Comparison of ENCODE assay signal across 10 cellular contexts in genomic region chr6:16334671-16335070, GRCh38.
DNase-seq lines count a peak whose midpoint lies in the region; ATAC-seq, FAIRE-seq and TF ChIP-seq lines count a peak whose summit lies in the region.
"Had no signal": no experiment of that assay in that cellular context is flagged by ENCODE, and none has a peak within 500 bp of the region (broad histone marks: within the 10 kb centered on the region; RNA-seq: fewer than 3 reads in every experiment).

No MANE protein-coding gene starts in this region.

- no peak for TF ChIP-seq CTCF in gastroesophageal sphincter (IDR thresholded peaks at IDR 0.05)

- no peaks in the 10 kb centered on the region for H3K27me3 Mint-ChIP-seq in T-helper 17 cell

- no peaks in the 10 kb centered on the region for H3K27me3 ChIP-seq in gastroesophageal sphincter

- ATAC-seq in T-helper 17 cell (no peak), gastroesophageal sphincter (peak; percentile 68)

- no peak overlapping the region for H3K27ac ChIP-seq in gastroesophageal sphincter
- peak overlapping the region in 20 of 21 experiments; percentile 9 to 83 (median 58) for H3K27ac ChIP-seq in skin epidermis
- H3K27ac ChIP-seq: KMS-11 had no signal

- H3K4me3 ChIP-seq in gastroesophageal sphincter (no peak overlapping the region), skin epidermis (no peak overlapping the region)

- FAIRE-seq in H54 (lab: Jason Lieb, UNC): peak; percentile 58

- no peak for TF ChIP-seq EP300 in gastroesophageal sphincter (IDR thresholded peaks at IDR 0.05)

- H3K4me1 ChIP-seq in gastroesophageal sphincter: peaks cover 4 to 85% (median 35%) of the 10 kb centered on the region in 3 donors

- H3K36me3 ChIP-seq in gastroesophageal sphincter: no peaks in the 10 kb centered on the region

- H3K4me3 Mint-ChIP-seq in T-helper 17 cell: no peak overlapping the region

- H3K36me3 Mint-ChIP-seq in T-helper 17 cell (ENCODE audit: low read depth): peaks cover 2% of the 10 kb centered on the region

- no peak for DNase-seq in H54 (ENCODE audit: insufficient read length, low spot score)
- no peak for DNase-seq in T-helper 17 cell
- no peak for DNase-seq in NCI-H69 (lab: John Stamatoyannopoulos, UW)
- no peak for DNase-seq in SW480 (ENCODE audit: low spot score)
- DNase-seq in NCI-H510A (lab: John Stamatoyannopoulos, UW): no peak
- no peak for DNase-seq in activated gamma-delta T cell (lab: John Stamatoyannopoulos, UW)
- DNase-seq: activated CD4-positive, alpha-beta T cell treated with anti-CD3 and anti-CD28 coated beads for 48 hours had no signal

- no peak for TF ChIP-seq POLR2A in H54 (IDR thresholded peaks at IDR 0.05; ENCODE audit: low read depth, low read length)
- TF ChIP-seq POLR2A in gastroesophageal sphincter (IDR thresholded peaks at IDR 0.05): no peak

- WGBS in gastroesophageal sphincter (ENCODE audit: low coverage in 1 of 2), 2 donors: 52% methylated on average over 3 of the region's 3 CpGs; no CpG with 5 or more reads in 1 of the 2 donors

- peak overlapping the region; percentile 11 for H3K27ac Mint-ChIP-seq in T-helper 17 cell

- peaks cover 12% of the 10 kb centered on the region for H3K4me1 Mint-ChIP-seq in T-helper 17 cell

- no peaks in the 10 kb centered on the region for H3K9me3 ChIP-seq in T-helper 17 cell (ENCODE audit: control insufficient read depth, low read length, poor library complexity, severe bottlenecking)
- no peaks in the 10 kb centered on the region for H3K9me3 ChIP-seq in gastroesophageal sphincter

Comparison
In these comparisons a context has a peak if more than half of its experiments do, and no peak if none do; other contexts are left out.
1. H3K27ac ChIP-seq: peak in skin epidermis (20 of 21); none in gastroesophageal sphincter (0 of 4).